ENCODE assay signal across 24 cellular contexts in the genomic region with DNA sequence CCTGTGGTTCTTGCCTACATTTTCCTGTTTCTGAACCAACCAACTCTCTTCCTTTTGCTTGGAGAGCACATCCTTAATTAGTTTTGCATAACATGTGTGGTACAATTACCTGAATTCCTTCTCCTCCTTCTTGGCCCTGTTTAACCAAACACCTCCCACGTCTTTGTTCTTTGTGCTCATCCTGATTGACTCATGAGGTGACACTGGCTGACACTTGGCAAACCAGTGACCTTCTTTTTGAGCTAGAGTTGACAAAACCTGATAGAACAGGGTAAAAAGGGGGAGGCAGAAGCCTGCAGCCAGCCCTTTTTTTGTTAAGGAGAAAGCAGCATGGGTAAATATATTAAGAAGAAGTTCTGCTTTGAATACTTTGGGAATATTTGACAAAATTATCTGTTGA.
DNase-seq lines count a peak whose midpoint lies in the region; ATAC-seq, FAIRE-seq and TF ChIP-seq lines count a peak whose summit lies in the region.
"Had no signal": no experiment of that assay in that cellular context is flagged by ENCODE, and none has a peak within 500 bp of the region (broad histone marks: within the 10 kb centered on the region; RNA-seq: fewer than 3 reads in every experiment).

No MANE protein-coding gene starts in this region.

- H2BK5ac ChIP-seq in mesendoderm (ENCODE audit: low read length) = no peak overlapping the region

- POLR2A ChIA-PET in A549 (lab: Yijun Ruan, JAX) = no interaction called here

- no peak overlapping the region for H4K5ac ChIP-seq in mesendoderm (ENCODE audit: low read length)

- H3K4me2 ChIP-seq in A549 (0 out of 3 replicates have a peak overlapping the region, but pooled peaks have one; percentile 13), mesendoderm (ENCODE audit: low read length) (no peak overlapping the region)
- H3K4me2 ChIP-seq: BLaER1 treated with 17β-estradiol and CSF1 and Interleukin-3, amounts not matched to agents 10 nM and 100 nM had no signal

- H3K79me1 ChIP-seq in mesendoderm (ENCODE audit: low read length) = no peaks in the 10 kb centered on the region

- no peak overlapping the region for H3K9ac ChIP-seq in mesendoderm (ENCODE audit: low read length)
- H3K9ac ChIP-seq: BLaER1 treated with 17β-estradiol and CSF1 and Interleukin-3, amounts not matched to agents 10 nM and 100 nM; GM23248 had no signal

- no peak for TF ChIP-seq POLR2A in A549 (IDR thresholded peaks at IDR 0.05; ENCODE audit: low read length)

- no peak overlapping the region for H4K8ac ChIP-seq in mesendoderm (ENCODE audit: low read depth, low read length)

- H3K4me1 ChIP-seq in A549 (peaks cover 34% of the 10 kb centered on the region), mesendoderm (ENCODE audit: control insufficient read depth, low read depth, low read length) (no peaks in the 10 kb centered on the region)
- H3K4me1 ChIP-seq: BE2C had no signal

- H2BK15ac ChIP-seq in mesendoderm (replicated peaks; ENCODE audit: low read depth) = no peak overlapping the region

- H3K79me2 ChIP-seq in mesendoderm (ENCODE audit: control insufficient read depth, insufficient read depth, low read length) = no peaks in the 10 kb centered on the region

- H3K36me3 ChIP-seq in mesendoderm (ENCODE audit: control insufficient read depth, insufficient read depth, low read length) = no peaks in the 10 kb centered on the region
- H3K36me3 ChIP-seq: BE2C had no signal

- no peak for TF ChIP-seq EP300 in A549 (IDR thresholded peaks at IDR 0.05)

- 63% methylated on average over 1 of the region's 1 CpG for WGBS in A549 (ENCODE audit: missing lambda C conversion rate)
- WGBS in mesendoderm (ENCODE audit: extremely low coverage, insufficient coverage, low lambda C conversion rate) = no CpG with 5 or more reads among the region's 1 CpG

- no peak overlapping the region for H3K4ac ChIP-seq in mesendoderm (ENCODE audit: low read depth, low read length)

- no peak overlapping the region for H3K56ac ChIP-seq in mesendoderm (ENCODE audit: low read length)

- no peak overlapping the region for H2AK5ac ChIP-seq in mesendoderm (ENCODE audit: low read length)

- no peak for TF ChIP-seq CTCF in A549 (IDR thresholded peaks at IDR 0.05)

- no peak overlapping the region for H3K23ac ChIP-seq in mesendoderm (ENCODE audit: low read length)

- no peak overlapping the region for H3K27ac ChIP-seq in A549
- H3K27ac ChIP-seq in mesendoderm (ENCODE audit: low read depth, low read length) = no peak overlapping the region
- H3K27ac ChIP-seq: 22Rv1; BLaER1 treated with 17β-estradiol and CSF1 and Interleukin-3, amounts not matched to agents 10 nM and 100 nM; GM23248 had no signal

- H3K18ac ChIP-seq in mesendoderm (ENCODE audit: low read length) = no peak overlapping the region

- ATAC-seq in A549 = no peak
- ATAC-seq: HCT116 had no signal

- no peak for TF ChIP-seq RAD21 in A549 (conservative IDR thresholded peaks at IDR 0.05 in 1 of 2, IDR thresholded peaks at IDR 0.05 in 1 of 2)

- no peaks in the 10 kb centered on the region for H3K27me3 ChIP-seq in mesendoderm (ENCODE audit: insufficient read depth, low read length, poor library complexity)
- H3K27me3 ChIP-seq: BE2C; BLaER1 treated with 17β-estradiol and CSF1 and Interleukin-3, amounts not matched to agents 10 nM and 100 nM had no signal

- H3K4me3 ChIP-seq in A549 = no peak overlapping the region
- H3K4me3 ChIP-seq in mesendoderm (ENCODE audit: low read length) = no peak overlapping the region
- H3K4me3 ChIP-seq: BLaER1 treated with 17β-estradiol and CSF1 and Interleukin-3, amounts not matched to agents 10 nM and 100 nM; GM23248 had no signal

- no peaks in the 10 kb centered on the region for H3K9me3 ChIP-seq in A549
- H3K9me3 ChIP-seq: BE2C; BLaER1 treated with 17β-estradiol and CSF1 and Interleukin-3, amounts not matched to agents 10 nM and 100 nM had no signal

- DNase-seq in A549 (ENCODE audit: low read depth in 1 of 2, low spot score in 1 of 2) (no peak), iPS-NIHi7 (ENCODE audit: extremely low spot score) (peak; percentile 12), mesendoderm (peak; percentile 5), putamen (ENCODE audit: low spot score) (peak; percentile 70), MV-4-11 (lab: John Stamatoyannopoulos, UW) (no peak), medulla oblongata (ENCODE audit: extremely low spot score) (no peak)
- no peak for DNase-seq in stimulated activated CD4-positive, alpha-beta T cell treated with anti-CD3 and anti-CD28 coated beads, Interleukin-2, amount 100 ng/mL, for 48 hours
- DNase-seq: ACHN; AML-193; BE2C; Calu3; CD4-positive, alpha-beta T cell; COR-L47; DMS53; DMS79 treated with DMSO at 0.1 percent for 48 hours; GM23248; H7 had no signal

- CTCF ChIA-PET in A549 (lab: Yijun Ruan, JAX) = interaction anchor here (0.8 to 1.1 kb wide), 2 partner anchors 15 to 48 kb away, joined by 3 read pairs; no protein-coding TSS in a partner anchor

- H2BK120ac ChIP-seq in mesendoderm (ENCODE audit: low read depth, low read length) = no peak overlapping the region

- FAIRE-seq in A549 (lab: Jason Lieb, UNC) = no peak
- FAIRE-seq: A204.1, GM12892, GM19239, H1 had no signal

TF ChIP-seq in A549, 52 proteins besides CTCF, POLR2A, EP300 and RAD21:
- TF ChIP-seq MYC (IDR thresholded peaks at IDR 0.05; ENCODE audit: borderline replicate concordance, low read length) = no peak
- TF ChIP-seq, protein P1, sequence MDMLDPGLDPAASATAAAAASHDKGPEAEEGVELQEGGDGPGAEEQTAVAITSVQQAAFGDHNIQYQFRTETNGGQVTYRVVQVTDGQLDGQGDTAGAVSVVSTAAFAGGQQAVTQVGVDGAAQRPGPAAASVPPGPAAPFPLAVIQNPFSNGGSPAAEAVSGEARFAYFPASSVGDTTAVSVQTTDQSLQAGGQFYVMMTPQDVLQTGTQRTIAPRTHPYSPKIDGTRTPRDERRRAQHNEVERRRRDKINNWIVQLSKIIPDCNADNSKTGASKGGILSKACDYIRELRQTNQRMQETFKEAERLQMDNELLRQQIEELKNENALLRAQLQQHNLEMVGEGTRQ (IDR thresholded peaks at IDR 0.05) = no peak
- no peak for TF ChIP-seq CBX2 (IDR thresholded peaks at IDR 0.05; ENCODE audit: borderline replicate concordance, low read depth)
- no peak for TF ChIP-seq POLR2AphosphoS2 (conservative IDR thresholded peaks at IDR 0.05; ENCODE audit: low read length)
- TF ChIP-seq RFX5 (IDR thresholded peaks at IDR 0.05) = no peak
TF ChIP-seq in A549: peak in this region for 0.

Comparison
In these comparisons a context has a peak if more than half of its experiments do, and no peak if none do; other contexts are left out.
1. DNase-seq: peak in iPS-NIHi7 (single experiment), mesendoderm (single experiment) and putamen (single experiment); none in A549 (0 of 2), stimulated activated CD4-positive, alpha-beta T cell treated with anti-CD3 and anti-CD28 coated beads, Interleukin-2, amount 100 ng/mL, for 48 hours (0 of 2), MV-4-11 (single experiment) and medulla oblongata (single experiment).